ENCODE assay signal across 8 cellular contexts in the genomic region with DNA sequence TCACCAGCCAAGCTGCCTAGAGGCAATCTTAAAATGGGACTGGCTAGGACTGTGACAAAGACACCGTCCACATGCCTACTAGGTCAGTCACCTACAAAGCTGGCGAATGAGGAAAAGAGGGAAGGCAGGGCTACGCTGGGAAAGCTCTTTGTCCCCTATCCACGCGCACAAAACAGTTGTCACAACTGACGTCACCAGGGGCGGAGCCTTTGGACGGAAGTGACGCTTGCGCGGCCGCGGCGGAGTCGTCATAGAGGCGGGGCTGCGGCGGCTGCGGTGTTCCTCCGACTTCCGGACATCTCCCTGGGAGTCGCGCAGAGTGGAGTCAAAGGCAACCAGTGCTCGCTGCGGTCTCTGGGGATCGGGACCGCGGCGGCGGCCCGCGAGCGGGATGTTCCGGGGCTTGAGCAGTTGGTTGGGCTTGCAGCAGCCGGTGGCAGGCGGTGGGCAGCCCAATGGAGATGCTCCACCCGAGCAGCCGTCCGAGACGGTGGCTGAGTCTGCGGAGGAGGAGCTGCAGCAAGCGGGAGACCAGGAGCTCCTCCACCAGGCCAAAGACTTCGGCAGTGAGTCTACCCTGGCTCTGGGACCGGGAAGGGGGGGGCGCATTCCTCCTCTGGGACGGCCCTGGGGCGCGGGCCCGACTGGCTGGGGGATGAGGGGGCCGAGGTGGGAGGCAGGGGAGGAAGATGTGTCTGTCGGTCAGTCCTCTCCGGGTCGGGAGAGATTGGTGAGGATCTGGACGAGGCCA. TPM values are rescaled to one million over a fixed set of nuclear protein-coding genes. Genes with fewer than 3 reads are reported as not detected.
A peak's percentile ranks its signal among the peaks of the same experiment; 100 is the strongest.
DNase-seq lines count a peak whose midpoint lies in the region; ATAC-seq and TF ChIP-seq lines count a peak whose summit lies in the region.

Gene SYAP1, plus strand, starts transcription at position 279 of the 751 bp plus-strand sequence. Its CDS starts 113 bp downstream, at position 392.

- peak within 1 kb of the TSS; percentile 97 for H3K27ac Mint-ChIP-seq in activated T-cell treated with anti-CD3 and anti-CD28 coated beads, Interleukin-2, amount 50 U/mL, for 24 hours

- peaks cover 22% of the 10 kb centered on the region for H3K36me3 Mint-ChIP-seq in activated T-cell treated with anti-CD3 and anti-CD28 coated beads, Interleukin-2, amount 50 U/mL, for 24 hours (ENCODE audit: low read depth)

- H3K4me1 Mint-ChIP-seq in activated T-cell treated with anti-CD3 and anti-CD28 coated beads, Interleukin-2, amount 50 U/mL, for 24 hours (ENCODE audit: low read depth) = peaks cover 47% of the 10 kb centered on the region

- H3K4me3 Mint-ChIP-seq in activated T-cell treated with anti-CD3 and anti-CD28 coated beads, Interleukin-2, amount 50 U/mL, for 24 hours = peak within 1 kb of the TSS; percentile 96

- H3K9ac ChIP-seq in mucosa of rectum (ENCODE audit: low read depth in 1 of 2, low read length in 2 of 2) = peak within 1 kb of the TSS; percentile 95

- H3K4me1 ChIP-seq in mucosa of rectum (ENCODE audit: control insufficient read depth in 2 of 2, insufficient read depth in 2 of 2, low read length in 2 of 2) = peaks cover 12% of the 10 kb centered on the region in 2 donors

- H3K4me3 ChIP-seq in mucosa of rectum (ENCODE audit: low read length in 2 of 2) = peak within 1 kb of the TSS; percentile 94

- peak; percentile 99 for ATAC-seq in GM21717 (IDR thresholded peaks at IDR 0.05; ENCODE audit: unreplicated experiment)

- peaks cover 0 to 3% of the 10 kb centered on the region in 2 donors for H3K27me3 ChIP-seq in mucosa of rectum (ENCODE audit: control insufficient read depth in 2 of 2, insufficient read depth in 2 of 2, low read length in 2 of 2)

- no peaks in the 10 kb centered on the region for H3K36me3 ChIP-seq in mucosa of rectum (ENCODE audit: control insufficient read depth in 2 of 2, insufficient read depth in 2 of 2, low read length in 2 of 2)

- no peaks in the 10 kb centered on the region for H3K27me3 Mint-ChIP-seq in activated T-cell treated with anti-CD3 and anti-CD28 coated beads, Interleukin-2, amount 50 U/mL, for 24 hours

- peak within 1 kb of the TSS; percentile 97 to 98 for H3K27ac ChIP-seq in mucosa of rectum (ENCODE audit: low read depth in 2 of 2, low read length in 2 of 2)

- no peaks in the 10 kb centered on the region for H3K9me3 Mint-ChIP-seq in activated T-cell treated with anti-CD3 and anti-CD28 coated beads, Interleukin-2, amount 50 U/mL, for 24 hours

- DNase-seq in DMS153 treated with DMSO at 0.1 percent for 48 hours (lab: John Stamatoyannopoulos, UW; ENCODE audit: unreplicated experiment) = peak; percentile 61
- peak; percentile 98 for DNase-seq in KBM-7
- DNase-seq in activated T-cell treated with anti-CD3 and anti-CD28 coated beads, Interleukin-2, amount 50 U/mL, for 24 hours = peak; percentile 99
- DNase-seq in erythroblast (lab: John Stamatoyannopoulos, UW) = peak; percentile 94 to 96
- DNase-seq in stimulated activated CD8-positive, alpha-beta memory T cell treated with anti-CD3 and anti-CD28 coated beads, Interleukin-4, amount 100 ng/mL, for 48 hours = peak; percentile 95

- H3K9me3 ChIP-seq in mucosa of rectum (ENCODE audit: control insufficient read depth in 2 of 2, low read length in 2 of 2) = no peaks in the 10 kb centered on the region

- in situ Hi-C loops in KBM-7 (cut with MboI; ENCODE audit: low pct_unique_long_range_greater_than_20kb, low sequenced_read_pairs) = no loop called here

- TF ChIP-seq POLR2A in erythroblast (IDR thresholded peaks at IDR 0.05; ENCODE audit: low read length) = peak; percentile 98

TF ChIP-seq in PFSK-1, 5 proteins besides CTCF, POLR2A, EP300 and RAD21:
- TF ChIP-seq, protein P1, sequence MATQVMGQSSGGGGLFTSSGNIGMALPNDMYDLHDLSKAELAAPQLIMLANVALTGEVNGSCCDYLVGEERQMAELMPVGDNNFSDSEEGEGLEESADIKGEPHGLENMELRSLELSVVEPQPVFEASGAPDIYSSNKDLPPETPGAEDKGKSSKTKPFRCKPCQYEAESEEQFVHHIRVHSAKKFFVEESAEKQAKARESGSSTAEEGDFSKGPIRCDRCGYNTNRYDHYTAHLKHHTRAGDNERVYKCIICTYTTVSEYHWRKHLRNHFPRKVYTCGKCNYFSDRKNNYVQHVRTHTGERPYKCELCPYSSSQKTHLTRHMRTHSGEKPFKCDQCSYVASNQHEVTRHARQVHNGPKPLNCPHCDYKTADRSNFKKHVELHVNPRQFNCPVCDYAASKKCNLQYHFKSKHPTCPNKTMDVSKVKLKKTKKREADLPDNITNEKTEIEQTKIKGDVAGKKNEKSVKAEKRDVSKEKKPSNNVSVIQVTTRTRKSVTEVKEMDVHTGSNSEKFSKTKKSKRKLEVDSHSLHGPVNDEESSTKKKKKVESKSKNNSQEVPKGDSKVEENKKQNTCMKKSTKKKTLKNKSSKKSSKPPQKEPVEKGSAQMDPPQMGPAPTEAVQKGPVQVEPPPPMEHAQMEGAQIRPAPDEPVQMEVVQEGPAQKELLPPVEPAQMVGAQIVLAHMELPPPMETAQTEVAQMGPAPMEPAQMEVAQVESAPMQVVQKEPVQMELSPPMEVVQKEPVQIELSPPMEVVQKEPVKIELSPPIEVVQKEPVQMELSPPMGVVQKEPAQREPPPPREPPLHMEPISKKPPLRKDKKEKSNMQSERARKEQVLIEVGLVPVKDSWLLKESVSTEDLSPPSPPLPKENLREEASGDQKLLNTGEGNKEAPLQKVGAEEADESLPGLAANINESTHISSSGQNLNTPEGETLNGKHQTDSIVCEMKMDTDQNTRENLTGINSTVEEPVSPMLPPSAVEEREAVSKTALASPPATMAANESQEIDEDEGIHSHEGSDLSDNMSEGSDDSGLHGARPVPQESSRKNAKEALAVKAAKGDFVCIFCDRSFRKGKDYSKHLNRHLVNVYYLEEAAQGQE (IDR thresholded peaks at IDR 0.05; ENCODE audit: insufficient read depth in 1 of 2, low read depth in 2 of 2, low read length in 2 of 2) = no peak
- TF ChIP-seq TAF1 (IDR thresholded peaks at IDR 0.05; ENCODE audit: borderline replicate concordance, insufficient read depth, low read length) = peak; percentile 65; the same call in 1 of the 2 replicates
- TF ChIP-seq FOXP2 (optimal IDR thresholded peaks at IDR 0.05; ENCODE audit: borderline replicate concordance, extremely low read depth, extremely low read length, insufficient read depth) = peak; percentile 93
- TF ChIP-seq POLR2AphosphoS5 (IDR thresholded peaks at IDR 0.05; ENCODE audit: low read depth, low read length) = peak; percentile 82
- TF ChIP-seq SIN3A (IDR thresholded peaks at IDR 0.05; ENCODE audit: borderline replicate concordance, insufficient read depth, low read length) = no peak

RNA-seq across cellular contexts. Expression of gene SYAP1, which starts in this region (rescaled TPM):
- polyA plus RNA-seq in PFSK-1 (2012; ENCODE audit: insufficient read length, low read depth) = 28.8 TPM

Comparison
In these comparisons a context has a peak if more than half of its experiments do, and no peak if none do; other contexts are left out.
1. Peak in every context shown above with its lines: DNase-seq, ATAC-seq, H3K4me3 ChIP-seq and H3K27ac ChIP-seq.